In the genomic region with DNA sequence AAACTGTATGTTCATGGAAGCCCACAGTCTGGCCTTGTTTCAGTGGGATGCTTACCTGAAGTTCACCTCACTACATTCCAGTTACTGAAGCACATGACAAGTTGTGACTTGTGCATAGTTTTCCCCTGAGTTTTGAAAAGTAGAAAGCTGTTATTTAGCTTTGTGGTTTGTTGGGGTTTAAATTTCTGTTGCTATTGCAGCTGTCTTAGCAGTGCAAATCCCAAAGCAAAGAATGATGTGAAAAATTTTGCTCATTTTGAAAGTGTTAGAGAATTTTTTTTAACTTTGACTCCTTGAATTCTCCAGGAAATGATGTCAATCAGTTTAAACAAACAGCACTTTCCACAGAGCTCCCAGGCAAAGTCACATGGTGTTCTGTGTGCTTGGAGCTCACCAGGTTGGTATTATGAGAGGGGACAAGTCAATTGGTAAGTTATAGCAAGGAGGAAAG, we compare ENCODE assay signal across 9 cellular contexts.
DNase-seq lines count a peak whose midpoint lies in the region; ATAC-seq and TF ChIP-seq lines count a peak whose summit lies in the region.
"Had no signal": no experiment of that assay in that cellular context is flagged by ENCODE, and none has a peak within 500 bp of the region (broad histone marks: within the 10 kb centered on the region; RNA-seq: fewer than 3 reads in every experiment).

No MANE protein-coding gene starts in this region.

- H3K27me3 Mint-ChIP-seq in stimulated activated naive B cell treated with anti-CD40 and anti-IgM and Interleukin-4, amounts not matched to agents 10 μg/mL and 1 μg/mL and 100 μg/mL, for 72 hours, result no peaks in the 10 kb centered on the region

- no peak for TF ChIP-seq CTCF in choroid plexus epithelial cell (conservative IDR thresholded peaks at IDR 0.05; ENCODE audit: low read depth, low read length)

- no peak for ATAC-seq in stimulated activated naive B cell treated with anti-CD40 and anti-IgM and Interleukin-4, amounts not matched to agents 10 μg/mL and 1 μg/mL and 100 μg/mL, for 72 hours (replicated peaks)

- H3K4me3 ChIP-seq in BLaER1 treated with 17β-estradiol and CSF1 and Interleukin-3, amounts not matched to agents 10 nM and 100 nM, result no peak overlapping the region
- H3K4me3 ChIP-seq in HUES64 (ENCODE audit: low read length) (no peak overlapping the region), choroid plexus epithelial cell (ENCODE audit: low read depth, low read length) (no peak overlapping the region), mesodermal cell (ENCODE audit: extremely low read depth, insufficient read depth, low read length, poor library complexity, severe bottlenecking) (no peak overlapping the region)

- no peaks in the 10 kb centered on the region for H3K36me3 Mint-ChIP-seq in stimulated activated naive B cell treated with anti-CD40 and anti-IgM and Interleukin-4, amounts not matched to agents 10 μg/mL and 1 μg/mL and 100 μg/mL, for 72 hours

- H3K27ac ChIP-seq in BLaER1 treated with 17β-estradiol and CSF1 and Interleukin-3, amounts not matched to agents 10 nM and 100 nM, result no peak overlapping the region
- H3K27ac ChIP-seq in HUES64 (ENCODE audit: low read depth, low read length) (peak overlapping the region; percentile 67), mesodermal cell (ENCODE audit: low read depth, low read length, severe bottlenecking) (peak overlapping the region; percentile 57)

- H3K4me1 Mint-ChIP-seq in stimulated activated naive B cell treated with anti-CD40 and anti-IgM and Interleukin-4, amounts not matched to agents 10 μg/mL and 1 μg/mL and 100 μg/mL, for 72 hours, result no peaks in the 10 kb centered on the region

- peaks cover 7 to 19% (median 16%) of the 10 kb centered on the region in 10 experiments; a peak in 17 of 20 replicates for H3K4me1 ChIP-seq in BLaER1 treated with 17β-estradiol and CSF1 and Interleukin-3, amounts not matched to agents 10 nM and 100 nM
- H3K4me1 ChIP-seq in HUES64 (ENCODE audit: insufficient read depth, low read length) (peaks cover 39% of the 10 kb centered on the region), mesodermal cell (ENCODE audit: control insufficient read depth, insufficient read depth, low read length, poor library complexity, severe bottlenecking) (peaks cover 27% of the 10 kb centered on the region)

- DNase-seq in choroid plexus epithelial cell (ENCODE audit: low read depth) (peak; percentile 88), NCI-H526 (lab: John Stamatoyannopoulos, UW) (no peak), OCI-M1 (lab: John Stamatoyannopoulos, UW) (no peak)
- DNase-seq in stimulated activated naive B cell treated with anti-CD40 and anti-IgM and Interleukin-4, amounts not matched to agents 10 μg/mL and 1 μg/mL and 100 μg/mL, for 72 hours, result no peak
- DNase-seq in stimulated activated CD4-positive, alpha-beta T cell treated with anti-CD3 and anti-CD28 coated beads, Interleukin-12 subunit alpha, Interleukin-12 subunit beta, amount 100 ng/mL, for 4 hours, result no peak
- DNase-seq: NCI-H187 treated with DMSO at 0.1 percent for 48 hours had no signal

- no peak overlapping the region for H3K9ac ChIP-seq in BLaER1 treated with 17β-estradiol and CSF1 and Interleukin-3, amounts not matched to agents 10 nM and 100 nM
- H3K9ac ChIP-seq in HUES64 (ENCODE audit: low read depth, low read length), result 0 out of 2 replicates have a peak overlapping the region, but pooled peaks have one; percentile 27

- no peaks in the 10 kb centered on the region for H3K27me3 ChIP-seq in BLaER1 treated with 17β-estradiol and CSF1 and Interleukin-3, amounts not matched to agents 10 nM and 100 nM
- H3K27me3 ChIP-seq in HUES64 (ENCODE audit: insufficient read depth, low read length), result no peaks in the 10 kb centered on the region

- H3K4me3 Mint-ChIP-seq in stimulated activated naive B cell treated with anti-CD40 and anti-IgM and Interleukin-4, amounts not matched to agents 10 μg/mL and 1 μg/mL and 100 μg/mL, for 72 hours, result no peak overlapping the region

- peaks cover 13 to 18% of the 10 kb centered on the region in 2 donors for H3K9me3 Mint-ChIP-seq in stimulated activated naive B cell treated with anti-CD40 and anti-IgM and Interleukin-4, amounts not matched to agents 10 μg/mL and 1 μg/mL and 100 μg/mL, for 72 hours

- no peaks in the 10 kb centered on the region for H4K20me1 ChIP-seq in BLaER1 treated with 17β-estradiol and CSF1 and Interleukin-3, amounts not matched to agents 10 nM and 100 nM

- H3K9me3 ChIP-seq in BLaER1 treated with 17β-estradiol and CSF1 and Interleukin-3, amounts not matched to agents 10 nM and 100 nM (replicated peaks in 1 of 11), result peaks cover 22 to 29% (median 26%) of the 10 kb centered on the region in 11 experiments
- H3K9me3 ChIP-seq in HUES64 (ENCODE audit: insufficient read depth, low read depth, low read length) (peaks cover 23% of the 10 kb centered on the region), mesodermal cell (ENCODE audit: control insufficient read depth, low read length) (peaks cover 21% of the 10 kb centered on the region)

- H3K27ac Mint-ChIP-seq in stimulated activated naive B cell treated with anti-CD40 and anti-IgM and Interleukin-4, amounts not matched to agents 10 μg/mL and 1 μg/mL and 100 μg/mL, for 72 hours, result no peak overlapping the region

- peak overlapping the region in 10 of 11 experiments; percentile 7 to 51 (median 29); a peak in 13 of 22 replicates for H3K4me2 ChIP-seq in BLaER1 treated with 17β-estradiol and CSF1 and Interleukin-3, amounts not matched to agents 10 nM and 100 nM

- no peaks in the 10 kb centered on the region for H3K36me3 ChIP-seq in BLaER1 treated with 17β-estradiol and CSF1 and Interleukin-3, amounts not matched to agents 10 nM and 100 nM
- H3K36me3 ChIP-seq in HUES64 (ENCODE audit: insufficient read depth, low read length), result no peaks in the 10 kb centered on the region
- H3K36me3 ChIP-seq in mesodermal cell (ENCODE audit: control insufficient read depth, insufficient read depth, low read length), result no peaks in the 10 kb centered on the region

Comparison
In these comparisons a context has a peak if more than half of its experiments do, and no peak if none do; other contexts are left out.
1. H3K27ac ChIP-seq: peak in HUES64 (single experiment) and mesodermal cell (single experiment); none in BLaER1 treated with 17β-estradiol and CSF1 and Interleukin-3, amounts not matched to agents 10 nM and 100 nM (0 of 11).